In genomic region chr3:4416961-4417360, GRCh38 we compare ENCODE assay signal across 9 cellular contexts. TPM values are rescaled to one million over a fixed set of nuclear protein-coding genes. Genes with fewer than 3 reads are reported as not detected.
A peak's percentile ranks its signal among the peaks of the same experiment; 100 is the strongest.
DNase-seq lines count a peak whose midpoint lies in the region; ATAC-seq and TF ChIP-seq lines count a peak whose summit lies in the region.
"Had no signal": no experiment of that assay in that cellular context is flagged by ENCODE, and none has a peak within 500 bp of the region (broad histone marks: within the 10 kb centered on the region; RNA-seq: fewer than 3 reads in every experiment).

No MANE protein-coding gene starts in this region.

- no peak overlapping the region for H3K27ac Mint-ChIP-seq in natural killer cell

- TF ChIP-seq CTCF in choroid plexus epithelial cell (conservative IDR thresholded peaks at IDR 0.05; ENCODE audit: low read depth, low read length) (peak; percentile 3), natural killer cell (IDR thresholded peaks at IDR 0.05) (no peak)

- ATAC-seq in HG02840 (IDR thresholded peaks at IDR 0.05; ENCODE audit: low FRiP score, unreplicated experiment): no peak
- no peak for ATAC-seq in natural killer cell

- H3K4me3 Mint-ChIP-seq in natural killer cell: no peak overlapping the region
- H3K4me3 Mint-ChIP-seq: naive B cell had no signal

- H3K4me1 ChIP-seq in trophoblast cell (ENCODE audit: control insufficient read depth in 1 of 2, insufficient read depth in 2 of 2, low read length in 2 of 2): no peaks in the 10 kb centered on the region

- H2BK12ac ChIP-seq in trophoblast cell (ENCODE audit: low read length): no peak overlapping the region

- H3K9me3 ChIP-seq in trophoblast cell (ENCODE audit: insufficient read depth, low read depth, low read length): no peaks in the 10 kb centered on the region

- H2BK5ac ChIP-seq in trophoblast cell (ENCODE audit: low read depth, low read length, poor library complexity): no peak overlapping the region

- H3K9ac ChIP-seq in trophoblast cell (ENCODE audit: low read length): no peak overlapping the region

- no peak overlapping the region for H4K91ac ChIP-seq in trophoblast cell (ENCODE audit: low read depth, low read length)

- no peaks in the 10 kb centered on the region for H3K27me3 Mint-ChIP-seq in natural killer cell (ENCODE audit: low read depth in 2 of 2)
- H3K27me3 Mint-ChIP-seq: naive B cell had no signal

- H2AK5ac ChIP-seq in trophoblast cell (ENCODE audit: low read length): peak overlapping the region; percentile 22

- no peak overlapping the region for H4K12ac ChIP-seq in trophoblast cell (ENCODE audit: low read depth, low read length)

- peaks cover 0 to 3% of the 10 kb centered on the region in 2 experiments for H3K36me3 ChIP-seq in trophoblast cell (ENCODE audit: control insufficient read depth in 1 of 2, insufficient read depth in 2 of 2, low read length in 2 of 2)

- intact Hi-C loops in natural killer cell (cut with micrococcal nuclease): no loop called here

- H3K4me2 ChIP-seq in trophoblast cell (ENCODE audit: low read length): no peak overlapping the region

- no peak overlapping the region for H3K4me3 ChIP-seq in choroid plexus epithelial cell (ENCODE audit: low read depth, low read length)
- H3K4me3 ChIP-seq in trophoblast cell (ENCODE audit: low read depth, low read length): no peak overlapping the region

- H3K79me1 ChIP-seq in trophoblast cell (ENCODE audit: low read length): no peaks in the 10 kb centered on the region

- H3K4me1 Mint-ChIP-seq in natural killer cell: no peaks in the 10 kb centered on the region
- H3K4me1 Mint-ChIP-seq: naive B cell had no signal

- H3K27ac ChIP-seq in trophoblast cell (ENCODE audit: low read depth, low read length): no peak overlapping the region

- H3K9me3 Mint-ChIP-seq in natural killer cell: no peaks in the 10 kb centered on the region
- H3K9me3 Mint-ChIP-seq: naive B cell had no signal

- H3K27me3 ChIP-seq in trophoblast cell (ENCODE audit: insufficient read depth, low read length): no peaks in the 10 kb centered on the region

- DNase-seq in Daoy (ENCODE audit: low read depth) (peak; percentile 95), NCI-H446 (lab: John Stamatoyannopoulos, UW) (peak; percentile 67 to 94), choroid plexus epithelial cell (ENCODE audit: low read depth) (peak; percentile 89), trophoblast cell (no peak), DMS79 treated with DMSO at 0.1 percent for 48 hours (lab: John Stamatoyannopoulos, UW) (no peak), NCI-H2171 (lab: John Stamatoyannopoulos, UW) (no peak), natural killer cell (no peak)
- DNase-seq: naive B cell had no signal

- no peak overlapping the region for H3K18ac ChIP-seq in trophoblast cell (ENCODE audit: low read length)

- peaks cover 6% of the 10 kb centered on the region for H3K36me3 Mint-ChIP-seq in natural killer cell

- no CpG with 5 or more reads among the region's 6 CpGs for WGBS in trophoblast cell (ENCODE audit: extremely low coverage, insufficient coverage, insufficient read length)

- no peak overlapping the region for H3K4ac ChIP-seq in trophoblast cell (ENCODE audit: low read depth, low read length)

- H2BK120ac ChIP-seq in trophoblast cell (ENCODE audit: insufficient read depth, low read length, poor library complexity): no peak overlapping the region

- no peak overlapping the region for H3K23ac ChIP-seq in trophoblast cell (ENCODE audit: low read length)

- no peaks in the 10 kb centered on the region for H3K79me2 ChIP-seq in trophoblast cell (ENCODE audit: control insufficient read depth, insufficient read depth, low read length, poor library complexity)

- H3K14ac ChIP-seq in trophoblast cell (ENCODE audit: low read length): no peak overlapping the region

- no peak overlapping the region for H2AFZ ChIP-seq in trophoblast cell (ENCODE audit: insufficient read depth, low read length, poor library complexity)

- no peak overlapping the region for H4K8ac ChIP-seq in trophoblast cell (ENCODE audit: low read depth, low read length)

RNA-seq across cellular contexts. Expression of gene SUMF1, which starts 50.1 kb away (rescaled TPM):
- 11.0 and 17.8 TPM in 2 replicates for total RNA-seq in Daoy (2014; rRNA removed; shearing (Covaris generic))
- polyA plus RNA-seq in trophoblast cell (2013): 12.2 and 12.4 TPM in 2 replicates
- total RNA-seq in natural killer cell: 10 to 100 TPM; 16.3 to 19.8 (median 19.3) TPM

Comparison
In these comparisons a context has a peak if more than half of its experiments do, and no peak if none do; other contexts are left out.
1. DNase-seq: peak in Daoy (single experiment), NCI-H446 (2 of 2) and choroid plexus epithelial cell (single experiment); none in trophoblast cell (0 of 2), DMS79 treated with DMSO at 0.1 percent for 48 hours (single experiment), NCI-H2171 (single experiment) and natural killer cell (single experiment).